ENCODE assay signal across 6 cellular contexts in the genomic region with DNA sequence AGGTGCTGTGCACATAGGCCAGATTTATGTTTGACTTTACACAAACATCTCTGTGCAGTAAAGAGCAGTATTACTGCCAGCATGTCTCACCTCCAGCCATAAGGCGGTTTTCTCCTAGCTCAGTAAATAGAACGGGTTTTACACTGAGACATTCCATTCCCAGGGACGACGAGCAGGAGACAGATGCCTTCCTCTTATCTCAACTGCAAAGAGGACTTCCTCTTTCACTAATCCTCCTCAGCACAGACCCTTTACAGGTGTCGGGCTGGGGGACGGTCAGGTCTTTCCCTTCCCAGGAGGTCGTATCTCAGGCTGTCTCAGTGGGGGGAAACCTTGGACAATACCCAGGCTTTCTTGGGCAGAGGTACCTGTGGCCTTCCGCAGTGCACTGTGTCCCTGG.
DNase-seq lines count a peak whose midpoint lies in the region; TF ChIP-seq lines count a peak whose summit lies in the region.
"Not testable (repeated sequence)": the region's sequence is repeated elsewhere in the genome, so short reads cannot be mapped to it uniquely, and the experiment has no call there.

No MANE protein-coding gene starts in this region.

- H3K4me3 Mint-ChIP-seq in progenitor cell of endocrine pancreas (ENCODE audit: low read depth) = peak overlapping the region; percentile 53

- H3K9me3 Mint-ChIP-seq in progenitor cell of endocrine pancreas (ENCODE audit: low read depth) = peaks cover 23% of the 10 kb centered on the region

- not testable (repeated sequence) for H4K20me1 ChIP-seq in hepatocyte (ENCODE audit: insufficient read depth, poor library complexity, severe bottlenecking)

- H3K9me3 ChIP-seq in hepatocyte (ENCODE audit: low read depth) = not testable (repeated sequence)

- H3K27ac ChIP-seq in hepatocyte = peak overlapping the region; percentile 27

- peak; percentile 20 for DNase-seq in ELF-1 (ENCODE audit: low read depth, low spot score)
- peak; percentile 4 for DNase-seq in NCI-H146 (lab: John Stamatoyannopoulos, UW)
- peak; percentile 9 for DNase-seq in NCI-H82 treated with DMSO at 0.1 percent for 48 hours (lab: John Stamatoyannopoulos, UW; ENCODE audit: unreplicated experiment)
- DNase-seq in SK-N-DZ (ENCODE audit: low spot score) = peak; percentile 2
- DNase-seq in hepatocyte (ENCODE audit: low spot score); progenitor cell of endocrine pancreas (ENCODE audit: low spot score, unreplicated experiment): not testable (repeated sequence)

- H3K36me3 Mint-ChIP-seq in progenitor cell of endocrine pancreas (ENCODE audit: insufficient read depth) = not testable (repeated sequence)

- H3K4me1 Mint-ChIP-seq in progenitor cell of endocrine pancreas (ENCODE audit: low read depth) = peaks cover 26% of the 10 kb centered on the region

- not testable (repeated sequence) for H3K4me1 ChIP-seq in hepatocyte (ENCODE audit: insufficient read depth)

- H3K27ac Mint-ChIP-seq in progenitor cell of endocrine pancreas = peak overlapping the region; percentile 80

- peak overlapping the region; percentile 51 for H3K4me2 ChIP-seq in hepatocyte

- not testable (repeated sequence) for H3K27me3 ChIP-seq in hepatocyte

- H2AFZ ChIP-seq in hepatocyte = not testable (repeated sequence)

- H3K27me3 Mint-ChIP-seq in progenitor cell of endocrine pancreas = not testable (repeated sequence)

- not testable (repeated sequence) for H3K79me2 ChIP-seq in hepatocyte

- not testable (repeated sequence) for H3K9me2 ChIP-seq in hepatocyte (replicated peaks; ENCODE audit: insufficient read depth)

- TF ChIP-seq CTCF in hepatocyte (IDR thresholded peaks at IDR 0.05; ENCODE audit: poor library complexity); progenitor cell of endocrine pancreas (IDR thresholded peaks at IDR 0.05; ENCODE audit: unreplicated experiment): not testable (repeated sequence)

- 40% methylated on average over 8 of the region's 8 CpGs for WGBS in hepatocyte (ENCODE audit: low lambda C conversion rate, missing lambda C conversion rate)

- not testable (repeated sequence) for H3K4me3 ChIP-seq in hepatocyte

- not testable (repeated sequence) for H3K36me3 ChIP-seq in hepatocyte (replicated peaks; ENCODE audit: insufficient read depth, low read depth)
